In the genomic region with DNA sequence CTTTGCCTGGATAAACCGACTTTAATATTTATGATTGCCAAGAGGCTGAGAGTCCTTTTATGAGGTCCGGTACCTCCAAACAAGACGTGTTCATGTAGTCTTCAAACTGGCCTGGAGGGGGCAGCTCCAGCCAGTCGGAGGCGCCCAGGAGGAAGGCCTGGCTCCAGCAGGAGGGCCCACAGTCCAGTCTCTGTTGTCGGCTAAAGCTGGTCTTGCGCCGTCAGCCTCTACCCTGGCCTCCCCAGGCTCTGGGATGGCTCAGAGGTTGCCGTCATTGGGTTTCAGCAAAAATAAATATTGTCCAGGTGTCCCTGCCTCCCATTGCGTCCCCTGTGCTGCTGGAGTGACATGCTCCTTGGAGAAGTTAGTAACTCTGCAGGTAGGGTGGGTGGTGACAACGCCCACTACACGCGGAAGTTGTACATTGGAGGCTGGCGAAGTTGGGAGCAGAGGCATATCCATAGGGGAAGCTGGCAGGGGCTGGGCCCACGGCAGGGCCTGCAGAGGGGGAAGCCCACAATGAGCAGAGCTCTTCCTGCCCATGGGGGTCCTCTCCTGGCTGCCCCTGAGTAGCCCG, we compare ENCODE assay signal across 8 cellular contexts. TPM values are rescaled to one million over a fixed set of nuclear protein-coding genes. Genes with fewer than 3 reads are reported as not detected.
DNase-seq lines count a peak whose midpoint lies in the region; ATAC-seq, FAIRE-seq and TF ChIP-seq lines count a peak whose summit lies in the region.

No MANE protein-coding gene starts in this region.

- peaks cover 16% of the 10 kb centered on the region for H3K4me1 ChIP-seq in KMS-11 (ENCODE audit: low read depth, poor library complexity, severe bottlenecking)
- peaks cover 42% of the 10 kb centered on the region for H3K4me1 ChIP-seq in body of pancreas

- H4K20me1 ChIP-seq in KMS-11 (ENCODE audit: insufficient read depth) = no peaks in the 10 kb centered on the region

- H3K27ac ChIP-seq in CD4-positive, alpha-beta T cell (ENCODE audit: low read depth, low read length) = peak overlapping the region; percentile 35
- no peak overlapping the region for H3K27ac ChIP-seq in KMS-11
- H3K27ac ChIP-seq in body of pancreas = peak overlapping the region; percentile 71 to 94 (median 92)

- no peaks in the 10 kb centered on the region for H3K9me3 ChIP-seq in CD4-positive, alpha-beta T cell (ENCODE audit: control insufficient read depth, low read length)
- H3K9me3 ChIP-seq in body of pancreas = no peaks in the 10 kb centered on the region

- POLR2A ChIA-PET in CD4-positive, alpha-beta T cell (lab: Charles Lee) = interaction anchor here (1.7 to 3.3 kb wide), 3 partner anchors 35 to 299 kb away, joined by 4 to 13 read pairs (median 12); partner anchors contain the start of genes CDC45, ESS2 and UFD1

- no peaks in the 10 kb centered on the region for H3K9me3 Mint-ChIP-seq in CD4-positive, alpha-beta T cell

- DNase-seq in CD4-positive, alpha-beta T cell = peak in 1 of 10 experiments; percentile 23
- DNase-seq in GM19239 (ENCODE audit: insufficient read length, low spot score) = peak; percentile 77
- DNase-seq in RCC 7860 (ENCODE audit: low spot score) = peak; percentile 64
- DNase-seq in body of pancreas = peak; percentile 80 to 87 (median 85)
- peak in 48 of 51 donors; percentile 17 to 83 (median 60) for DNase-seq in hypothalamus (lab: John Stamatoyannopoulos, UW)
- peak; percentile 69 for DNase-seq in pulmonary artery endothelial cell (ENCODE audit: low read depth, low spot score)

- H3K4me2 ChIP-seq in KMS-11 = peak overlapping the region; percentile 88

- H3K27me3 ChIP-seq in CD4-positive, alpha-beta T cell (ENCODE audit: control insufficient read depth, insufficient read depth, low read length) = no peaks in the 10 kb centered on the region
- no peaks in the 10 kb centered on the region for H3K27me3 ChIP-seq in KMS-11 (ENCODE audit: insufficient read depth, low read depth)
- no peaks in the 10 kb centered on the region for H3K27me3 ChIP-seq in body of pancreas

- TF ChIP-seq CTCF in CD4-positive, alpha-beta T cell (IDR thresholded peaks at IDR 0.05) = peak; percentile 63
- TF ChIP-seq CTCF in KMS-11 (conservative IDR thresholded peaks at IDR 0.05; ENCODE audit: low read depth, low read length) = peak; percentile 82
- TF ChIP-seq CTCF in body of pancreas (IDR thresholded peaks at IDR 0.05) = peak; percentile 45 to 81 (median 73)

- no peaks in the 10 kb centered on the region for H3K36me3 Mint-ChIP-seq in CD4-positive, alpha-beta T cell (ENCODE audit: low read depth)

- intact Hi-C loops in CD4-positive, alpha-beta T cell (cut with DNase I, micrococcal nuclease) = loop anchor here (2.0 to 5.0 kb wide), 8 partner anchors 35 to 938 kb away; partner anchors contain the start of genes C22orf39 (in 1 of the 2), CDC45 (in 1 of the 2), DGCR2 (in 1 of the 2) and ESS2 (in 1 of the 2)
- intact Hi-C loops in body of pancreas (cut with DNase I) = loop anchor here (5.0 to 10.0 kb wide), 2 partner anchors 52 to 105 kb away; no protein-coding TSS in a partner anchor

- no peak overlapping the region for H3K4me3 ChIP-seq in KMS-11 (IDR thresholded peaks at IDR 0.05; ENCODE audit: insufficient read depth, low read depth, low read length)
- H3K4me3 ChIP-seq in body of pancreas = no peak overlapping the region

- CTCF ChIA-PET in CD4-positive, alpha-beta T cell (lab: Charles Lee) = interaction anchor here (0.5 to 2.1 kb wide), 3 partner anchors 36 to 268 kb away, joined by 3 to 7 read pairs (median 5); partner anchors contain the start of genes C22orf39 and ESS2

- ATAC-seq in CD4-positive, alpha-beta T cell (ENCODE audit: poor library complexity) = peak; percentile 41
- ATAC-seq in body of pancreas = peak; percentile 75
- no peak for ATAC-seq in GM18520 (IDR thresholded peaks at IDR 0.05; ENCODE audit: unreplicated experiment)

- peak overlapping the region; percentile 85 for H2AFZ ChIP-seq in KMS-11 (ENCODE audit: low read depth)

- no peaks in the 10 kb centered on the region for H3K27me3 Mint-ChIP-seq in CD4-positive, alpha-beta T cell

- WGBS in body of pancreas, 2 donors = 26 to 29% methylated on average over 10 to 16 of the region's 16 CpGs

- no peak for TF ChIP-seq POLR2A in body of pancreas (IDR thresholded peaks at IDR 0.05)

- no peaks in the 10 kb centered on the region for H3K36me3 ChIP-seq in KMS-11 (ENCODE audit: insufficient read depth)
- H3K36me3 ChIP-seq in body of pancreas (replicated peaks in 1 of 2; ENCODE audit: insufficient read depth in 1 of 2, low read depth in 2 of 2) = no peaks in the 10 kb centered on the region

- peak overlapping the region; percentile 25; the same call in 1 of the 2 replicates for H3K9ac ChIP-seq in KMS-11

- H3K4me3 Mint-ChIP-seq in CD4-positive, alpha-beta T cell = peak overlapping the region; percentile 93

- FAIRE-seq in GM19239 (lab: Jason Lieb, UNC) (peak; percentile 84), RCC 7860 (lab: Jason Lieb, UNC) (peak; percentile 18)

- H3K79me2 ChIP-seq in KMS-11 (ENCODE audit: insufficient read depth, low read depth) = no peaks in the 10 kb centered on the region; the same call in 1 of the 2 replicates

- peaks cover 18% of the 10 kb centered on the region for H3K4me1 Mint-ChIP-seq in CD4-positive, alpha-beta T cell (ENCODE audit: low read depth)

- H3K27ac Mint-ChIP-seq in CD4-positive, alpha-beta T cell = peak overlapping the region; percentile 77

RNA-seq across cellular contexts. Expression of gene SLC25A1, which starts 1.0 kb away (rescaled TPM):
- 10 to 100 TPM; 17.6 to 18.0 TPM for total RNA-seq in CD4-positive, alpha-beta T cell
- total RNA-seq in body of pancreas = 10 to 100 TPM; 39.7 to 87.0 TPM
- 87.9 and 96.3 TPM in 2 replicates for total RNA-seq in pulmonary artery endothelial cell

RNA-seq across cellular contexts. Expression of gene GSC2, which starts 29.5 kb away (rescaled TPM):
- not detected for total RNA-seq in CD4-positive, alpha-beta T cell
- total RNA-seq in body of pancreas (not detected), pulmonary artery endothelial cell (0.07 TPM in 1 of 2 replicates, not detected in the other)

RNA-seq across cellular contexts. Expression of gene ESS2, which starts 35.1 kb away (rescaled TPM):
- 10 to 100 TPM; 56.1 to 58.0 TPM for total RNA-seq in CD4-positive, alpha-beta T cell
- 1 to 10 TPM; 4.6 to 7.3 TPM for total RNA-seq in body of pancreas
- total RNA-seq in pulmonary artery endothelial cell = 9.6 and 13.4 TPM in 2 replicates

RNA-seq across cellular contexts. Expression of gene TSSK2, which starts 48.5 kb away (rescaled TPM):
- under 1 TPM in 1 of 2 experiments, not detected in 1; 0.31 TPM for total RNA-seq in CD4-positive, alpha-beta T cell
- total RNA-seq in body of pancreas = under 1 TPM in 1 of 2 donors, not detected in 1; 0.33 TPM
- not detected in 2 replicates for total RNA-seq in pulmonary artery endothelial cell

RNA-seq across cellular contexts. Expression of gene DGCR2, which starts 57.3 kb away (rescaled TPM):
- 10 to 100 TPM; 31.9 to 35.5 TPM for total RNA-seq in CD4-positive, alpha-beta T cell
- 10 to 100 TPM; 43.8 to 89.3 TPM for total RNA-seq in body of pancreas
- total RNA-seq in pulmonary artery endothelial cell = 36.4 and 52.1 TPM in 2 replicates
